ENCODE assay signal across 8 cellular contexts in the genomic region with DNA sequence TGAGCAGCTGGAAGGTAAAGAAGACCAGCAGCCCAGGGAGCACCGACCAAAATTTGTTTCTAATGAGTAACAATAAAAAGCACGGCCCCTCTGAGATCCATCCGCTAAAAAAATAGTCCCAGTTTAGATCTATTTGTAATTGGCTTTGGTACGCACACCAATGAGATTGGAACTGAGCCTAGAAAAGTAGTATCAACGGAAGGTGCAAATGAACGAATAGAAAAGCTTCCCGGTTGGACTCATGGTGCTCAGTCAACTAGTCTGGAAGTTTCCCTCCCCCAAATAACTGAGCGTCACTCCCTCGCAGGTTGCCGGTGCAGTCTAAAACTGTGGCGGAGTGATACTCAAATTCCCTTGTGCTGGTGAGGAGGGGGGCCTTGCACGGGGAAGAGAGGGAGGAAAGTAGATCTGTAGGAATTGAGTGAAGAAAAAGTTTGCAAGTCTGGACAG. TPM values are rescaled to one million over a fixed set of nuclear protein-coding genes. Genes with fewer than 3 reads are reported as not detected.
DNase-seq lines count a peak whose midpoint lies in the region; ATAC-seq, FAIRE-seq and TF ChIP-seq lines count a peak whose summit lies in the region.

A gene (plus strand): TSS at position 405 of the 450 bp plus-strand sequence. CDS start 288 bp downstream, outside the sequence.

- no peaks in the 10 kb centered on the region for H3K79me2 ChIP-seq in SU-DHL-6 (ENCODE audit: insufficient read depth, low read length)

- H3K27me3 ChIP-seq in SU-DHL-6 (ENCODE audit: low read length) (no peaks in the 10 kb centered on the region), esophagus squamous epithelium (no peaks in the 10 kb centered on the region)

- intact Hi-C loops in esophagus squamous epithelium (cut with DNase I) = no loop called here
- intact Hi-C loops in mucosa of descending colon (cut with DNase I, micrococcal nuclease) = no loop called here

- H3K9me3 ChIP-seq in SU-DHL-6 (ENCODE audit: insufficient read depth, low read length) (no peaks in the 10 kb centered on the region), esophagus squamous epithelium (no peaks in the 10 kb centered on the region), mucosa of descending colon (no peaks in the 10 kb centered on the region)

- 7 to 25% methylated on average over 11 to 12 of the region's 12 CpGs for WGBS in esophagus squamous epithelium, 2 donors

- TF ChIP-seq CTCF in C4-2B (conservative IDR thresholded peaks at IDR 0.05) (no peak), SU-DHL-6 (IDR thresholded peaks at IDR 0.05; ENCODE audit: insufficient read depth, low read length, poor library complexity, severe bottlenecking) (no peak), esophagus squamous epithelium (IDR thresholded peaks at IDR 0.05) (no peak), mucosa of descending colon (IDR thresholded peaks at IDR 0.05) (no peak), GM13977 (IDR thresholded peaks at IDR 0.05; ENCODE audit: extremely low read depth, insufficient read depth, missing control alignments) (no peak)

- H3K9ac ChIP-seq in SU-DHL-6 (ENCODE audit: low read length) = peak within 1 kb of the TSS; percentile 57

- peak within 1 kb of the TSS; percentile 84 for H3K27ac ChIP-seq in C4-2B
- no peak within 1 kb of the TSS for H3K27ac ChIP-seq in SU-DHL-6 (ENCODE audit: low read depth, low read length)
- peak within 1 kb of the TSS; percentile 25 to 79 (median 64) for H3K27ac ChIP-seq in esophagus squamous epithelium

- H2AFZ ChIP-seq in SU-DHL-6 (ENCODE audit: low read depth, low read length, severe bottlenecking) = peak within 1 kb of the TSS; percentile 82

- DNase-seq in HuH-7.5 (ENCODE audit: low spot score) (peak; percentile 30), esophagus squamous epithelium (lab: John Stamatoyannopoulos, UW) (no peak), mucosa of descending colon (peak in 2 of 3 donors; percentile 12 to 22), urothelium cell line (ENCODE audit: low spot score) (peak; percentile 52), GM13977 (ENCODE audit: low spot score) (no peak)

- in situ Hi-C loops in GM13977 (cut with MboI; ENCODE audit: low pct_unique_long_range_greater_than_20kb, low sequenced_read_pairs, unreplicated experiment) = no loop called here

- H3F3A ChIP-seq in SU-DHL-6 (ENCODE audit: insufficient read depth) = no peaks in the 10 kb centered on the region

- no peaks in the 10 kb centered on the region for H3K9me2 ChIP-seq in SU-DHL-6 (replicated peaks; ENCODE audit: insufficient read depth, low read length)

- no peaks in the 10 kb centered on the region for H4K20me1 ChIP-seq in SU-DHL-6 (ENCODE audit: low read depth, low read length)

- TF ChIP-seq POLR2A in esophagus squamous epithelium (IDR thresholded peaks at IDR 0.05) = no peak

- FAIRE-seq in urothelium cell line (lab: Jason Lieb, UNC) = no peak

- ATAC-seq in mucosa of descending colon (no peak), GM21423 (IDR thresholded peaks at IDR 0.05; ENCODE audit: unreplicated experiment) (no peak)

- no peaks in the 10 kb centered on the region for H3K36me3 ChIP-seq in SU-DHL-6 (ENCODE audit: low read length)
- H3K36me3 ChIP-seq in esophagus squamous epithelium = no peaks in the 10 kb centered on the region
- no peaks in the 10 kb centered on the region for H3K36me3 ChIP-seq in mucosa of descending colon (ENCODE audit: low read depth)

- H3K4me3 ChIP-seq in SU-DHL-6 (ENCODE audit: insufficient read depth, low read length, poor library complexity, severe bottlenecking) (peak within 1 kb of the TSS; percentile 64), esophagus squamous epithelium (peak within 1 kb of the TSS; percentile 41 to 63 (median 51)), mucosa of descending colon (no peak within 1 kb of the TSS)

- H3K4me1 ChIP-seq in esophagus squamous epithelium = peaks cover 0 to 20% (median 0%) of the 10 kb centered on the region in 3 donors
- H3K4me1 ChIP-seq in mucosa of descending colon (ENCODE audit: low read depth) = no peaks in the 10 kb centered on the region

- peak within 1 kb of the TSS; percentile 69 for H3K4me2 ChIP-seq in SU-DHL-6 (ENCODE audit: low read depth, low read length, poor library complexity, severe bottlenecking)

RNA-seq across cellular contexts. Expression of the gene that starts here (rescaled TPM):
- total RNA-seq in esophagus squamous epithelium (10 to 100 TPM in 3 of 4 donors, 1 to 10 TPM in 1; 9.9 to 31.7 (median 13.9) TPM), mucosa of descending colon (1 to 10 TPM; 5.0 to 6.2 (median 5.6) TPM)

Comparison
In these comparisons a context has a peak if more than half of its experiments do, and no peak if none do; other contexts are left out.
1. DNase-seq: peak in HuH-7.5 (single experiment), mucosa of descending colon (2 of 3) and urothelium cell line (single experiment); none in esophagus squamous epithelium (single experiment) and GM13977 (single experiment).